Comparison of ENCODE assay signal across 11 cellular contexts in genomic region chr11:16809901-16810668, GRCh38.
DNase-seq lines count a peak whose midpoint lies in the region; ATAC-seq and TF ChIP-seq lines count a peak whose summit lies in the region.
"Had no signal": no experiment of that assay in that cellular context is flagged by ENCODE, and none has a peak within 500 bp of the region (broad histone marks: within the 10 kb centered on the region; RNA-seq: fewer than 3 reads in every experiment).

No MANE protein-coding gene starts in this region.

- H3K4me3 Mint-ChIP-seq in brain (peak overlapping the region in 1 of 5 experiments; percentile 60), endothelial cell (ENCODE audit: unreplicated experiment) (no peak overlapping the region)
- no peak overlapping the region for H3K4me3 Mint-ChIP-seq in activated naive CD8-positive, alpha-beta T cell treated with anti-CD3 and anti-CD28 coated beads, Interleukin-2, amount 50 U/mL, for 24 hours

- no peak for ATAC-seq in activated naive CD8-positive, alpha-beta T cell treated with anti-CD3 and anti-CD28 coated beads, Interleukin-2, amount 50 U/mL, for 24 hours

- H3K36me3 Mint-ChIP-seq in brain (peaks cover 8% of the 10 kb centered on the region), endothelial cell (ENCODE audit: low read depth, unreplicated experiment) (peaks cover 4% of the 10 kb centered on the region)
- H3K36me3 Mint-ChIP-seq in activated naive CD8-positive, alpha-beta T cell treated with anti-CD3 and anti-CD28 coated beads, Interleukin-2, amount 50 U/mL, for 24 hours (ENCODE audit: low read depth), result no peaks in the 10 kb centered on the region

- TF ChIP-seq CTCF in brain (conservative IDR thresholded peaks at IDR 0.05), result no peak
- TF ChIP-seq CTCF in endothelial cell (IDR thresholded peaks at IDR 0.05; ENCODE audit: unreplicated experiment), result no peak

- H3K27ac Mint-ChIP-seq in brain (peak overlapping the region in 4 of 5 experiments; percentile 87 to 99 (median 97)), endothelial cell (ENCODE audit: unreplicated experiment) (no peak overlapping the region)
- no peak overlapping the region for H3K27ac Mint-ChIP-seq in activated naive CD8-positive, alpha-beta T cell treated with anti-CD3 and anti-CD28 coated beads, Interleukin-2, amount 50 U/mL, for 24 hours

- H3K9me3 Mint-ChIP-seq in brain (no peaks in the 10 kb centered on the region), endothelial cell (ENCODE audit: unreplicated experiment) (no peaks in the 10 kb centered on the region)
- no peaks in the 10 kb centered on the region for H3K9me3 Mint-ChIP-seq in activated naive CD8-positive, alpha-beta T cell treated with anti-CD3 and anti-CD28 coated beads, Interleukin-2, amount 50 U/mL, for 24 hours

- H3K4me1 Mint-ChIP-seq in brain, result peaks cover 61% of the 10 kb centered on the region
- peaks cover 4% of the 10 kb centered on the region for H3K4me1 Mint-ChIP-seq in activated naive CD8-positive, alpha-beta T cell treated with anti-CD3 and anti-CD28 coated beads, Interleukin-2, amount 50 U/mL, for 24 hours
- no peaks in the 10 kb centered on the region for H3K4me1 Mint-ChIP-seq in endothelial cell (ENCODE audit: unreplicated experiment)

- H3K27me3 Mint-ChIP-seq in brain (no peaks in the 10 kb centered on the region), endothelial cell (ENCODE audit: unreplicated experiment) (peaks cover 2% of the 10 kb centered on the region)
- H3K27me3 Mint-ChIP-seq in activated naive CD8-positive, alpha-beta T cell treated with anti-CD3 and anti-CD28 coated beads, Interleukin-2, amount 50 U/mL, for 24 hours, result no peaks in the 10 kb centered on the region

- DNase-seq in NCI-H1694 (lab: John Stamatoyannopoulos, UW) (peak; percentile 72), hippocampal formation (lab: John Stamatoyannopoulos, UW) (peak; percentile 69 to 70), superior temporal gyrus (ENCODE audit: extremely low spot score) (peak; percentile 77), endothelial cell (ENCODE audit: low spot score) (no peak), ecto neural progenitor cell (ENCODE audit: low spot score) (no peak)
- DNase-seq in stimulated activated CD4-positive, alpha-beta T cell treated with anti-CD3 and anti-CD28 coated beads, Interleukin-2, amount 100 ng/mL, for 24 hours, result no peak
- no peak for DNase-seq in activated naive CD8-positive, alpha-beta T cell treated with anti-CD3 and anti-CD28 coated beads, Interleukin-2, amount 50 U/mL, for 24 hours
- DNase-seq: activated naive CD4-positive, alpha-beta T cell treated with Interleukin-2 at 50 U/mL for 16 hours; kidney glomerular epithelial cell; MM.1S had no signal

Comparison
In these comparisons a context has a peak if more than half of its experiments do, and no peak if none do; other contexts are left out.
1. DNase-seq: peak in NCI-H1694 (single experiment), hippocampal formation (2 of 2) and superior temporal gyrus (single experiment); none in stimulated activated CD4-positive, alpha-beta T cell treated with anti-CD3 and anti-CD28 coated beads, Interleukin-2, amount 100 ng/mL, for 24 hours (0 of 2), activated naive CD8-positive, alpha-beta T cell treated with anti-CD3 and anti-CD28 coated beads, Interleukin-2, amount 50 U/mL, for 24 hours (single experiment), endothelial cell (single experiment) and ecto neural progenitor cell (single experiment).
2. H3K27ac Mint-ChIP-seq: peak in brain (4 of 5); none in activated naive CD8-positive, alpha-beta T cell treated with anti-CD3 and anti-CD28 coated beads, Interleukin-2, amount 50 U/mL, for 24 hours (single experiment) and endothelial cell (single experiment).